25 cellular contexts compared by ENCODE assay signal in the genomic region with DNA sequence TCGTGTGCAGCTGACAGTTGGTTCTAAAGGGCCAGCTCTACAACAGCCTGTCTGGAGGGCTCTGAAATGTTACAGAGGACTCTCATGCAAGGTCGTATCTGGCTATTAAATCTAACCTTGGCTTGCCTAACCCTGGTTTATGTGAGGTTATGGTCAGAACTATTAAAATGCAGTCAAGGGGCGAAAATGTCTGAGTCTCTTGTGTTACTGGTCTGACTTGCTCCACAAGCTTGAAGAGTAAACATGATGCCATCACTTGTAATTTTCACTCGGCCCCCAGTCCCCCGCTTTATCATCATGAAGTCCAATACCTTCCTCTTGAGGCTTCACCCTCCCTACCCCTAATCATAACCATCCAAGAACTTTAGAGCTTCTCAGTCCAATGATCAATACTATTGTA. TPM values are rescaled to one million over a fixed set of nuclear protein-coding genes. Genes with fewer than 3 reads are reported as not detected.
"Had no signal": no experiment of that assay in that cellular context is flagged by ENCODE, and none has a peak within 500 bp of the region (broad histone marks: within the 10 kb centered on the region; RNA-seq: fewer than 3 reads in every experiment).

No MANE protein-coding gene starts in this region.

- H3K36me3 Mint-ChIP-seq: mesothelial cell of epicardium had no signal

- H3K4me1 Mint-ChIP-seq: naive thymus-derived CD4-positive, alpha-beta T cell; stimulated activated memory B cell treated with anti-CD40 and anti-IgM and Interleukin-4, amounts not matched to agents 10 μg/mL and 1 μg/mL and 100 μg/mL, for 72 hours; stimulated activated naive CD8-positive, alpha-beta T cell treated with anti-CD3 and anti-CD28 coated beads, Interleukin-15, amount 100 ng/mL, for 72 hours had no signal

- DNase-seq: islet precursor cell; left ventricle myocardium inferior; mesendoderm; mucosa of descending colon; naive thymus-derived CD4-positive, alpha-beta T cell; ovary; psoas muscle; right lobe of liver; stimulated activated CD4-positive, alpha-beta T cell treated with anti-CD3 and anti-CD28 coated beads, Interleukin-1b, Interleukin-23, amount 100 ng/mL, for 48 hours; stimulated activated CD4-positive, alpha-beta T cell treated with anti-CD3 and anti-CD28 coated beads, Interleukin-2, amount 100 ng/mL, for 48 hours; stimulated activated CD4-positive, alpha-beta T cell treated with anti-CD3 and anti-CD28 coated beads, Interleukin-4, amount 100 ng/mL, for 4 hours; stimulated activated CD8-positive, alpha-beta memory T cell treated with anti-CD3 and anti-CD28 coated beads, Interleukin-4, amount 100 ng/mL, for 48 hours; stimulated activated naive CD4-positive, alpha-beta T cell treated with Interleukin-2 at 50 U/mL for 16 hours; stimulated activated naive CD8-positive, alpha-beta T cell treated with anti-CD3 and anti-CD28 coated beads, Interleukin-15, amount 100 ng/mL, for 72 hours; substantia nigra; upper lobe of left lung had no signal

- H3K27me3 ChIP-seq: hepatocyte, ovary, right atrium auricular region, right lobe of liver, tibial nerve, upper lobe of left lung had no signal

- H2AFZ ChIP-seq: hepatocyte had no signal

- H3K36me3 ChIP-seq: ovary, right atrium auricular region, right lobe of liver, upper lobe of left lung had no signal

- H3K4me3 Mint-ChIP-seq: mesothelial cell of epicardium; naive thymus-derived CD4-positive, alpha-beta T cell; natural killer cell treated with Interleukin-12 subunit alpha and Interleukin-12 subunit beta and Interleukin-15 and Interleukin-18, amount 100 ng/mL, for 72 hours; stimulated activated memory B cell treated with anti-CD40 and anti-IgM and Interleukin-4, amounts not matched to agents 10 μg/mL and 1 μg/mL and 100 μg/mL, for 72 hours; stimulated activated naive CD8-positive, alpha-beta T cell treated with anti-CD3 and anti-CD28 coated beads, Interleukin-15, amount 100 ng/mL, for 72 hours had no signal

- H3K9me3 Mint-ChIP-seq: mesothelial cell of epicardium; natural killer cell treated with Interleukin-12 subunit alpha and Interleukin-12 subunit beta and Interleukin-15 and Interleukin-18, amount 100 ng/mL, for 72 hours; stimulated activated memory B cell treated with anti-CD40 and anti-IgM and Interleukin-4, amounts not matched to agents 10 μg/mL and 1 μg/mL and 100 μg/mL, for 72 hours; stimulated activated naive CD8-positive, alpha-beta T cell treated with anti-CD3 and anti-CD28 coated beads, Interleukin-15, amount 100 ng/mL, for 72 hours had no signal

- H3K79me2 ChIP-seq: hepatocyte had no signal

- H3K27me3 Mint-ChIP-seq: natural killer cell treated with Interleukin-12 subunit alpha and Interleukin-12 subunit beta and Interleukin-15 and Interleukin-18, amount 100 ng/mL, for 72 hours; stimulated activated memory B cell treated with anti-CD40 and anti-IgM and Interleukin-4, amounts not matched to agents 10 μg/mL and 1 μg/mL and 100 μg/mL, for 72 hours; stimulated activated naive CD8-positive, alpha-beta T cell treated with anti-CD3 and anti-CD28 coated beads, Interleukin-15, amount 100 ng/mL, for 72 hours had no signal

- H3K27ac ChIP-seq: hepatocyte, left ventricle myocardium inferior, ovary, psoas muscle, right atrium auricular region, right lobe of liver, tibial nerve, upper lobe of left lung had no signal

- H3K4me2 ChIP-seq: hepatocyte, smooth muscle cell had no signal

- H3K9me3 ChIP-seq: left ventricle myocardium inferior, mucosa of descending colon, ovary, psoas muscle, right atrium auricular region, right lobe of liver, tibial nerve, upper lobe of left lung had no signal

- H3K27ac Mint-ChIP-seq: mesothelial cell of epicardium; naive thymus-derived CD4-positive, alpha-beta T cell; natural killer cell treated with Interleukin-12 subunit alpha and Interleukin-12 subunit beta and Interleukin-15 and Interleukin-18, amount 100 ng/mL, for 72 hours; stimulated activated memory B cell treated with anti-CD40 and anti-IgM and Interleukin-4, amounts not matched to agents 10 μg/mL and 1 μg/mL and 100 μg/mL, for 72 hours; stimulated activated naive CD8-positive, alpha-beta T cell treated with anti-CD3 and anti-CD28 coated beads, Interleukin-15, amount 100 ng/mL, for 72 hours had no signal

- H3K4me1 ChIP-seq: left ventricle myocardium inferior, psoas muscle, right atrium auricular region, right lobe of liver, tibial nerve, upper lobe of left lung had no signal

- H3K4me3 ChIP-seq: hepatocyte, left ventricle myocardium inferior, lung, mucosa of descending colon, ovary, psoas muscle, right atrium auricular region, right lobe of liver, smooth muscle cell, tibial nerve, upper lobe of left lung had no signal

RNA-seq across cellular contexts. Expression of gene ENTPD3, which starts 9.4 kb away (rescaled TPM):
- total RNA-seq: myocyte; naive thymus-derived CD4-positive, alpha-beta T cell; natural killer cell treated with Interleukin-12 subunit alpha and Interleukin-12 subunit beta and Interleukin-15 and Interleukin-18, amount 100 ng/mL, for 72 hours; right lobe of liver had no signal
- polyA plus RNA-seq: naive thymus-derived CD4-positive, alpha-beta T cell had no signal
